8 cellular contexts compared by ENCODE assay signal in genomic region chr5:147822686-147823491, GRCh38. TPM values are rescaled to one million over a fixed set of nuclear protein-coding genes. Genes with fewer than 3 reads are reported as not detected.
DNase-seq lines count a peak whose midpoint lies in the region; ATAC-seq and TF ChIP-seq lines count a peak whose summit lies in the region.

No MANE protein-coding gene starts in this region.

- no peaks in the 10 kb centered on the region for H3K4me1 ChIP-seq in NT2/D1 (ENCODE audit: insufficient read depth, insufficient read length)
- peaks cover 10% of the 10 kb centered on the region for H3K4me1 ChIP-seq in adipocyte (ENCODE audit: control insufficient read depth, insufficient read depth, low read length)

- H3K9me3 ChIP-seq in NT2/D1 (ENCODE audit: insufficient read depth, low read length), result no peaks in the 10 kb centered on the region
- no peaks in the 10 kb centered on the region for H3K9me3 ChIP-seq in adipocyte (ENCODE audit: control insufficient read depth, low read length)

- TF ChIP-seq EP300 in Ishikawa (IDR thresholded peaks at IDR 0.05; ENCODE audit: borderline replicate concordance), result no peak

- ATAC-seq in GM21717 (IDR thresholded peaks at IDR 0.05; ENCODE audit: unreplicated experiment) (peak; percentile 90), left ventricle myocardium superior (peak; percentile 75)

- H3K4me3 ChIP-seq in NT2/D1 (ENCODE audit: insufficient read length, low read depth) (no peak overlapping the region), adipocyte (ENCODE audit: low read length) (no peak overlapping the region)

- peak; percentile 73 for DNase-seq in NCI-H2107 treated with DMSO at 0.1 percent for 48 hours (lab: John Stamatoyannopoulos, UW; ENCODE audit: unreplicated experiment)
- DNase-seq in NCI-H2107 (lab: John Stamatoyannopoulos, UW), result no peak
- DNase-seq in NT2/D1 (ENCODE audit: low read depth, low spot score), result peak; percentile 15
- DNase-seq in adipocyte (ENCODE audit: low read depth), result peak; percentile 79
- peak; percentile 34 for DNase-seq in left ventricle myocardium superior
- peak; percentile 68 for DNase-seq in retina

- H3K36me3 ChIP-seq in NT2/D1 (ENCODE audit: insufficient read depth, insufficient read length, low read length), result no peaks in the 10 kb centered on the region
- no peaks in the 10 kb centered on the region for H3K36me3 ChIP-seq in adipocyte (ENCODE audit: control insufficient read depth, insufficient read depth, low read length, severe bottlenecking)

- peak; percentile 87 for TF ChIP-seq RAD21 in Ishikawa (IDR thresholded peaks at IDR 0.05; ENCODE audit: low read depth)

- intact Hi-C loops in left ventricle myocardium superior (cut with micrococcal nuclease), result loop anchor here (2.0 kb wide), 1 partner anchor 194 kb away; no protein-coding TSS in a partner anchor

- H3K27me3 ChIP-seq in NT2/D1 (ENCODE audit: insufficient read depth, insufficient read length), result no peaks in the 10 kb centered on the region
- peaks cover 3% of the 10 kb centered on the region for H3K27me3 ChIP-seq in adipocyte (replicated peaks; ENCODE audit: control insufficient read depth, insufficient read depth, low read length)

- H3K9ac ChIP-seq in NT2/D1 (ENCODE audit: insufficient read length, low read depth) (no peak overlapping the region), adipocyte (ENCODE audit: low read length) (no peak overlapping the region)

TF ChIP-seq in Ishikawa, 13 proteins besides CTCF, POLR2A, EP300 and RAD21:
- no peak for TF ChIP-seq CEBPB (IDR thresholded peaks at IDR 0.05)
- no peak for TF ChIP-seq ZBTB7A (IDR thresholded peaks at IDR 0.05; ENCODE audit: low read depth)
- no peak for TF ChIP-seq TCF12 (IDR thresholded peaks at IDR 0.05; ENCODE audit: low read depth)
- no peak for TF ChIP-seq USF1 (IDR thresholded peaks at IDR 0.05)
- no peak for TF ChIP-seq TAF1 (IDR thresholded peaks at IDR 0.05; ENCODE audit: low read depth)
- TF ChIP-seq YY1 (IDR thresholded peaks at IDR 0.05; ENCODE audit: low read depth), result no peak
- TF ChIP-seq EGR1 (IDR thresholded peaks at IDR 0.05), result no peak
- TF ChIP-seq MAX (IDR thresholded peaks at IDR 0.05), result no peak
- TF ChIP-seq REST (IDR thresholded peaks at IDR 0.05; ENCODE audit: low read depth), result no peak
- no peak for TF ChIP-seq FOXM1 (IDR thresholded peaks at IDR 0.05; ENCODE audit: borderline replicate concordance, low read depth)
- no peak for TF ChIP-seq TEAD4 (IDR thresholded peaks at IDR 0.05)
- no peak for TF ChIP-seq NFIC (IDR thresholded peaks at IDR 0.05)
- no peak for TF ChIP-seq CREB1 (IDR thresholded peaks at IDR 0.05; ENCODE audit: low read depth)

RNA-seq across cellular contexts. Expression of gene SPINK1, which starts 8.6 kb away (rescaled TPM):
- not detected for total RNA-seq in left ventricle myocardium superior

RNA-seq across cellular contexts. Expression of gene JAKMIP2, which starts 40.4 kb away (rescaled TPM):
- 0.50 TPM for total RNA-seq in left ventricle myocardium superior

RNA-seq across cellular contexts. Expression of gene SCGB3A2, which starts 55.6 kb away (rescaled TPM):
- total RNA-seq in left ventricle myocardium superior, result not detected
